ENCODE assay signal across 8 cellular contexts in genomic region chr1:53946252-53947171, GRCh38. TPM values are rescaled to one million over a fixed set of nuclear protein-coding genes. Genes with fewer than 3 reads are reported as not detected.
A peak's percentile ranks its signal among the peaks of the same experiment; 100 is the strongest.
DNase-seq lines count a peak whose midpoint lies in the region; ATAC-seq and TF ChIP-seq lines count a peak whose summit lies in the region.

LRRC42 (plus strand) TSS chr1:53946350; CDS start chr1:53952000, 5,650 bp downstream.

- no peaks in the 10 kb centered on the region for H3K27me3 ChIP-seq in right cardiac atrium (ENCODE audit: control insufficient read depth, insufficient read depth)

- no peaks in the 10 kb centered on the region for H3K9me3 Mint-ChIP-seq in activated T-cell treated with anti-CD3 and anti-CD28 coated beads, Interleukin-2, amount 50 U/mL, for 4 hours
- H3K9me3 Mint-ChIP-seq in activated naive CD4-positive, alpha-beta T cell treated with anti-CD3 and anti-CD28 coated beads, Interleukin-2, amount 50 U/mL, for 72 hours, result peaks cover 0 to 4% of the 10 kb centered on the region in 2 donors

- peaks cover 1% of the 10 kb centered on the region for H3K36me3 Mint-ChIP-seq in activated T-cell treated with anti-CD3 and anti-CD28 coated beads, Interleukin-2, amount 50 U/mL, for 4 hours (ENCODE audit: insufficient read depth)
- H3K36me3 Mint-ChIP-seq in activated naive CD4-positive, alpha-beta T cell treated with anti-CD3 and anti-CD28 coated beads, Interleukin-2, amount 50 U/mL, for 72 hours, result peaks cover 12 to 28% of the 10 kb centered on the region in 2 donors

- H3K27ac ChIP-seq in right cardiac atrium (ENCODE audit: low read length), result peak within 1 kb of the TSS; percentile 82

- peak within 1 kb of the TSS; percentile 92 to 95 for H3K27ac Mint-ChIP-seq in activated naive CD4-positive, alpha-beta T cell treated with anti-CD3 and anti-CD28 coated beads, Interleukin-2, amount 50 U/mL, for 72 hours

- peak within 1 kb of the TSS; percentile 94 for H3K4me3 Mint-ChIP-seq in activated T-cell treated with anti-CD3 and anti-CD28 coated beads, Interleukin-2, amount 50 U/mL, for 4 hours

- H3K4me1 Mint-ChIP-seq in activated T-cell treated with anti-CD3 and anti-CD28 coated beads, Interleukin-2, amount 50 U/mL, for 4 hours (ENCODE audit: low read depth), result peaks cover 35% of the 10 kb centered on the region

- ATAC-seq in activated T-cell treated with anti-CD3 and anti-CD28 coated beads, Interleukin-2, amount 50 U/mL, for 4 hours, result peak; percentile 72
- ATAC-seq in GM21737 (IDR thresholded peaks at IDR 0.05; ENCODE audit: unreplicated experiment) (peak; percentile 63), right cardiac atrium (peak; percentile 91)
- ATAC-seq in activated naive CD4-positive, alpha-beta T cell treated with anti-CD3 and anti-CD28 coated beads, Interleukin-2, amount 50 U/mL, for 72 hours, result peak; percentile 73 to 74

- intact Hi-C loops in right cardiac atrium (cut with DNase I), result loop anchor here in 3 of 4 donors (5.0 to 10.0 kb wide), 3 partner anchors 52 to 69 kb away; partner anchors contain the start of gene DIO1 (in 2 of the 3)

- H3K27me3 Mint-ChIP-seq in activated T-cell treated with anti-CD3 and anti-CD28 coated beads, Interleukin-2, amount 50 U/mL, for 4 hours (ENCODE audit: low read depth), result no peaks in the 10 kb centered on the region

- H3K9me3 ChIP-seq in right cardiac atrium (ENCODE audit: control insufficient read depth, low read length), result no peaks in the 10 kb centered on the region

- H3K4me1 ChIP-seq in right cardiac atrium (ENCODE audit: control insufficient read depth, insufficient read depth, low read length), result peaks cover 5% of the 10 kb centered on the region

- no peak for TF ChIP-seq EP300 in Ishikawa (IDR thresholded peaks at IDR 0.05; ENCODE audit: borderline replicate concordance)

- WGBS in right cardiac atrium, result 2% methylated on average over 58 of the region's 58 CpGs

- peak within 1 kb of the TSS; percentile 67 for H3K4me3 ChIP-seq in right cardiac atrium (ENCODE audit: low read length)
- peak within 1 kb of the TSS; percentile 82 for H3K4me3 ChIP-seq in skeletal muscle cell (ENCODE audit: low read depth, low read length)

- no peak for DNase-seq in activated T-cell treated with anti-CD3 and anti-CD28 coated beads, Interleukin-2, amount 50 U/mL, for 4 hours
- DNase-seq in activated T-cell treated with anti-CD3 and anti-CD28 coated beads, Interleukin-2, amount 50 U/mL, for 48 hours, result no peak
- no peak for DNase-seq in activated naive CD4-positive, alpha-beta T cell treated with anti-CD3 and anti-CD28 coated beads, Interleukin-2, amount 50 U/mL, for 72 hours (ENCODE audit: low spot score in 2 of 2)
- no peak for DNase-seq in right cardiac atrium
- DNase-seq in skeletal muscle cell (ENCODE audit: low read depth), result no peak
- no peak for DNase-seq in midbrain (lab: John Stamatoyannopoulos, UW)

- no peak for TF ChIP-seq RAD21 in Ishikawa (IDR thresholded peaks at IDR 0.05; ENCODE audit: low read depth)

TF ChIP-seq in Ishikawa, 13 proteins besides CTCF, POLR2A, EP300 and RAD21:
- TF ChIP-seq ZBTB7A (IDR thresholded peaks at IDR 0.05; ENCODE audit: low read depth) (peak; percentile 77; the same call in 1 of the 2 replicates), TEAD4 (IDR thresholded peaks at IDR 0.05) (no peak), FOXM1 (IDR thresholded peaks at IDR 0.05; ENCODE audit: borderline replicate concordance, low read depth) (no peak), TCF12 (IDR thresholded peaks at IDR 0.05; ENCODE audit: low read depth) (peak; percentile 31; the same call in 1 of the 2 replicates), CREB1 (IDR thresholded peaks at IDR 0.05; ENCODE audit: low read depth) (no peak), NFIC (IDR thresholded peaks at IDR 0.05) (no peak), MAX (IDR thresholded peaks at IDR 0.05) (no peak), REST (IDR thresholded peaks at IDR 0.05; ENCODE audit: low read depth) (no peak), YY1 (IDR thresholded peaks at IDR 0.05; ENCODE audit: low read depth) (no peak), EGR1 (IDR thresholded peaks at IDR 0.05) (peak; percentile 56)

RNA-seq across cellular contexts. Expression of gene LRRC42, which starts in this region (rescaled TPM):
- 10 to 100 TPM; 22.6 to 23.1 (median 22.8) TPM for total RNA-seq in activated T-cell treated with anti-CD3 and anti-CD28 coated beads, Interleukin-2, amount 50 U/mL, for 4 hours
- 10 to 100 TPM; 31.6 to 35.8 TPM for total RNA-seq in activated naive CD4-positive, alpha-beta T cell treated with anti-CD3 and anti-CD28 coated beads, Interleukin-2, amount 50 U/mL, for 72 hours
- 10 to 100 TPM; 11.8 to 19.5 (median 15.4) TPM for total RNA-seq in right cardiac atrium
- polyA plus RNA-seq in right cardiac atrium, result 8.8 TPM
